In the genomic region with DNA sequence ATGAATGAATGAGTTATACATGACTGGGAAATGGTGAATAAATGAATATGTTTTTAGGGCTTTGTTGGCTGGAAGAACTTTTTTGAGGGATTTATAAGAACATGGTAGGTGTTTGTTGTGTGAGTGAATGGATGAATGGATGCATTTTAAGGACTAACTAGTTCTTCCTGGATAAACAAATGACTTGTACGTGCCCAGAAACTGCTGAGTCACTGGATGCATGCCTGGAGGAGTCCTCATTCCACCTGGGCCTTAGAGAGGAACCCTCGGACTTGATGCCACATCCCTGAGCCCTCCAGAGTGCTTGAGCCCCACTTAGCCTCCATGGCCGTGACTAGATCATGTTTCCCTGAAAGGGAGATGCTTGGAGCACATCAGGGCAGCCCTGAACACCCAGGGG, we compare ENCODE assay signal across 12 cellular contexts.
DNase-seq lines count a peak whose midpoint lies in the region; ATAC-seq, FAIRE-seq and TF ChIP-seq lines count a peak whose summit lies in the region.
"Had no signal": no experiment of that assay in that cellular context is flagged by ENCODE, and none has a peak within 500 bp of the region (broad histone marks: within the 10 kb centered on the region; RNA-seq: fewer than 3 reads in every experiment).

No MANE protein-coding gene starts in this region.

- no peak for ATAC-seq in GM19351 (IDR thresholded peaks at IDR 0.05; ENCODE audit: unreplicated experiment)
- no peak for ATAC-seq in activated naive CD8-positive, alpha-beta T cell treated with anti-CD3 and anti-CD28 coated beads, Interleukin-2, amount 50 U/mL, for 24 hours
- ATAC-seq in GM21786 (IDR thresholded peaks at IDR 0.05; ENCODE audit: unreplicated experiment) = no peak

- H3K36me3 ChIP-seq in astrocyte (ENCODE audit: insufficient read depth, low read length) = no peaks in the 10 kb centered on the region
- peaks cover 1% of the 10 kb centered on the region for H3K36me3 ChIP-seq in kidney epithelial cell (ENCODE audit: control insufficient read depth, insufficient read depth, low read length)
- H3K36me3 ChIP-seq: neutrophil had no signal

- DNase-seq in Caki2 (ENCODE audit: low read depth) = peak; percentile 75
- peak; percentile 81 for DNase-seq in M059J (ENCODE audit: low read depth)
- DNase-seq in astrocyte (ENCODE audit: low read depth) = peak; percentile 69
- peak; percentile 48 for DNase-seq in kidney epithelial cell (ENCODE audit: low read depth)
- no peak for DNase-seq in NCI-H2081 (lab: John Stamatoyannopoulos, UW)
- DNase-seq in activated naive CD8-positive, alpha-beta T cell treated with anti-CD3 and anti-CD28 coated beads, Interleukin-2, amount 50 U/mL, for 24 hours = no peak
- DNase-seq: activated T-cell treated with anti-CD3 and anti-CD28 coated beads, Interleukin-2, amount 50 U/mL, for 48 hours; stimulated activated CD4-positive, alpha-beta T cell treated with anti-CD3 and anti-CD28 coated beads, Interleukin-2, amount 100 ng/mL, for 48 hours; T-helper 9 cell had no signal

- peak overlapping the region; percentile 36 for H3K27ac ChIP-seq in astrocyte (ENCODE audit: low read depth, low read length)
- H3K27ac ChIP-seq: neutrophil had no signal

- no peak overlapping the region for H3K4me2 ChIP-seq in astrocyte (ENCODE audit: low read length)

- H3K4me1 Mint-ChIP-seq in astrocyte (ENCODE audit: low read depth, unreplicated experiment) = peaks cover 6% of the 10 kb centered on the region
- peaks cover 5% of the 10 kb centered on the region for H3K4me1 Mint-ChIP-seq in activated naive CD8-positive, alpha-beta T cell treated with anti-CD3 and anti-CD28 coated beads, Interleukin-2, amount 50 U/mL, for 24 hours

- H3K27ac Mint-ChIP-seq in astrocyte (ENCODE audit: unreplicated experiment) = peak overlapping the region; percentile 45
- no peak overlapping the region for H3K27ac Mint-ChIP-seq in activated naive CD8-positive, alpha-beta T cell treated with anti-CD3 and anti-CD28 coated beads, Interleukin-2, amount 50 U/mL, for 24 hours

- peak; percentile 43 for FAIRE-seq in astrocyte (lab: Jason Lieb, UNC)

- H3K4me1 ChIP-seq in astrocyte (ENCODE audit: insufficient read depth, low read length) = peaks cover 11% of the 10 kb centered on the region

- no peak overlapping the region for H3K4me3 Mint-ChIP-seq in astrocyte (ENCODE audit: unreplicated experiment)
- H3K4me3 Mint-ChIP-seq in activated naive CD8-positive, alpha-beta T cell treated with anti-CD3 and anti-CD28 coated beads, Interleukin-2, amount 50 U/mL, for 24 hours = no peak overlapping the region

- peaks cover 9% of the 10 kb centered on the region for H3K36me3 Mint-ChIP-seq in astrocyte (ENCODE audit: low read depth, unreplicated experiment)
- H3K36me3 Mint-ChIP-seq in activated naive CD8-positive, alpha-beta T cell treated with anti-CD3 and anti-CD28 coated beads, Interleukin-2, amount 50 U/mL, for 24 hours (ENCODE audit: low read depth) = peaks cover 5% of the 10 kb centered on the region

- H3K79me2 ChIP-seq in astrocyte (ENCODE audit: insufficient read depth, low read length) = peaks cover 19% of the 10 kb centered on the region

- H4K20me1 ChIP-seq in astrocyte (ENCODE audit: insufficient read depth, low read length) = no peaks in the 10 kb centered on the region

- no peak overlapping the region for H3K4me3 ChIP-seq in astrocyte (ENCODE audit: insufficient read depth, low read depth, low read length)
- H3K4me3 ChIP-seq in kidney epithelial cell (ENCODE audit: low read depth, low read length) = no peak overlapping the region

- TF ChIP-seq CTCF in astrocyte (IDR thresholded peaks at IDR 0.05; ENCODE audit: insufficient read depth, low read depth, low read length) (no peak), kidney epithelial cell (IDR thresholded peaks at IDR 0.05; ENCODE audit: insufficient read depth, low read length, poor library complexity, severe bottlenecking) (no peak)

- in situ Hi-C loops in Caki2 (cut with HindIII; ENCODE audit: low pct_unique_long_range_greater_than_20kb, low sequenced_read_pairs) = no loop called here

- no peaks in the 10 kb centered on the region for H3K27me3 ChIP-seq in astrocyte (ENCODE audit: insufficient read depth, low read length)
- no peaks in the 10 kb centered on the region for H3K27me3 ChIP-seq in kidney epithelial cell (ENCODE audit: control insufficient read depth, insufficient read depth, low read length)
- H3K27me3 ChIP-seq: neutrophil had no signal

- no peak overlapping the region for H3K9ac ChIP-seq in astrocyte (ENCODE audit: low read length)

- H3K9me3 ChIP-seq in astrocyte (ENCODE audit: insufficient read depth, low read depth, low read length) = no peaks in the 10 kb centered on the region
- H3K9me3 ChIP-seq: neutrophil had no signal

- H3K27me3 Mint-ChIP-seq in astrocyte (ENCODE audit: low read depth, unreplicated experiment) = no peaks in the 10 kb centered on the region
- no peaks in the 10 kb centered on the region for H3K27me3 Mint-ChIP-seq in activated naive CD8-positive, alpha-beta T cell treated with anti-CD3 and anti-CD28 coated beads, Interleukin-2, amount 50 U/mL, for 24 hours

- no peak overlapping the region for H2AFZ ChIP-seq in astrocyte (ENCODE audit: low read depth, low read length)

- no peaks in the 10 kb centered on the region for H3K9me3 Mint-ChIP-seq in astrocyte (ENCODE audit: unreplicated experiment)
- H3K9me3 Mint-ChIP-seq in activated naive CD8-positive, alpha-beta T cell treated with anti-CD3 and anti-CD28 coated beads, Interleukin-2, amount 50 U/mL, for 24 hours = no peaks in the 10 kb centered on the region

Comparison
In these comparisons a context has a peak if more than half of its experiments do, and no peak if none do; other contexts are left out.
1. DNase-seq: peak in Caki2 (single experiment), M059J (single experiment), astrocyte (single experiment) and kidney epithelial cell (single experiment); none in NCI-H2081 (0 of 2) and activated naive CD8-positive, alpha-beta T cell treated with anti-CD3 and anti-CD28 coated beads, Interleukin-2, amount 50 U/mL, for 24 hours (single experiment).